Comparison of ENCODE assay signal across 1 cellular context in genomic region chr2:110702514-110702913, GRCh38.
TF ChIP-seq lines count a peak whose summit lies in the region.

No MANE protein-coding gene starts in this region.

TF ChIP-seq in GM23338, 12 proteins besides CTCF, POLR2A, EP300 and RAD21 (continued from another document):
- no peak for TF ChIP-seq REST (IDR thresholded peaks at IDR 0.05; ENCODE audit: unreplicated experiment)
- TF ChIP-seq JUNB (IDR thresholded peaks at IDR 0.05; ENCODE audit: unreplicated experiment), result no peak
